ENCODE assay signal across 24 cellular contexts in genomic region chr3:24936574-24936973, GRCh38.
"Had no signal": no experiment of that assay in that cellular context is flagged by ENCODE, and none has a peak within 500 bp of the region (broad histone marks: within the 10 kb centered on the region; RNA-seq: fewer than 3 reads in every experiment).

No MANE protein-coding gene starts in this region.

- H3K9me3 Mint-ChIP-seq: stimulated activated naive B cell treated with anti-CD40 and anti-IgM and Interleukin-4, amounts not matched to agents 10 μg/mL and 1 μg/mL and 100 μg/mL, for 72 hours; stimulated activated naive CD8-positive, alpha-beta T cell treated with anti-CD3 and anti-CD28 coated beads, Interleukin-15, amount 100 ng/mL, for 72 hours had no signal

- H3K4me1 ChIP-seq: esophagus squamous epithelium, psoas muscle, testis, tibial nerve, vagina had no signal

- H3K4me3 Mint-ChIP-seq: dendritic cell treated with granulocyte-macrophage colony-stimulating factor and Interleukin-4, amounts not matched to agents 40 ng/mL and 50 ng/mL, for 4 days; effector memory CD8-positive, alpha-beta T cell; naive B cell; stimulated activated naive B cell treated with anti-CD40 and anti-IgM and Interleukin-4, amounts not matched to agents 10 μg/mL and 1 μg/mL and 100 μg/mL, for 72 hours; stimulated activated naive CD8-positive, alpha-beta T cell treated with anti-CD3 and anti-CD28 coated beads, Interleukin-15, amount 100 ng/mL, for 72 hours had no signal

- H3K27ac Mint-ChIP-seq: dendritic cell treated with granulocyte-macrophage colony-stimulating factor and Interleukin-4, amounts not matched to agents 40 ng/mL and 50 ng/mL, for 4 days; effector memory CD8-positive, alpha-beta T cell; naive B cell; stimulated activated naive B cell treated with anti-CD40 and anti-IgM and Interleukin-4, amounts not matched to agents 10 μg/mL and 1 μg/mL and 100 μg/mL, for 72 hours; stimulated activated naive CD8-positive, alpha-beta T cell treated with anti-CD3 and anti-CD28 coated beads, Interleukin-15, amount 100 ng/mL, for 72 hours had no signal

- H3K27ac ChIP-seq: esophagus squamous epithelium, neutrophil, psoas muscle, testis, tibial nerve, upper lobe of right lung, vagina had no signal

- DNase-seq: effector memory CD8-positive, alpha-beta T cell; esophagus squamous epithelium; foreskin fibroblast; head of caudate nucleus; kidney; left cardiac atrium; left ventricle myocardium superior; mesenchymal stem cell; naive B cell; psoas muscle; retina; stimulated activated CD4-positive, alpha-beta T cell treated with anti-CD3 and anti-CD28 coated beads, Interleukin-2, amount 100 ng/mL, for 24 hours; stimulated activated CD4-positive, alpha-beta T cell treated with anti-CD3 and anti-CD28 coated beads, Interleukin-4, amount 100 ng/mL, for 4 hours; stimulated activated naive B cell treated with anti-CD40 and anti-IgM and Interleukin-4, amounts not matched to agents 10 μg/mL and 1 μg/mL and 100 μg/mL, for 72 hours; stimulated activated naive CD8-positive, alpha-beta T cell treated with anti-CD3 and anti-CD28 coated beads, Interleukin-15, amount 100 ng/mL, for 72 hours; testis; upper lobe of right lung had no signal

- ATAC-seq: effector memory CD8-positive, alpha-beta T cell; left cardiac atrium; left ventricle myocardium superior; psoas muscle; sciatic nerve; stimulated activated naive B cell treated with anti-CD40 and anti-IgM and Interleukin-4, amounts not matched to agents 10 μg/mL and 1 μg/mL and 100 μg/mL, for 72 hours; stimulated activated naive CD8-positive, alpha-beta T cell treated with anti-CD3 and anti-CD28 coated beads, Interleukin-15, amount 100 ng/mL, for 72 hours; upper lobe of right lung had no signal

- H3K36me3 Mint-ChIP-seq: naive B cell; stimulated activated naive B cell treated with anti-CD40 and anti-IgM and Interleukin-4, amounts not matched to agents 10 μg/mL and 1 μg/mL and 100 μg/mL, for 72 hours had no signal

- H3K27me3 ChIP-seq: hepatocyte, neutrophil, testis, tibial nerve, upper lobe of right lung, vagina had no signal

- H3K4me3 ChIP-seq: esophagus squamous epithelium, hepatocyte, lung, psoas muscle, testis, tibial nerve, upper lobe of right lung, vagina had no signal

- H3K4me1 Mint-ChIP-seq: naive B cell; stimulated activated naive B cell treated with anti-CD40 and anti-IgM and Interleukin-4, amounts not matched to agents 10 μg/mL and 1 μg/mL and 100 μg/mL, for 72 hours; stimulated activated naive CD8-positive, alpha-beta T cell treated with anti-CD3 and anti-CD28 coated beads, Interleukin-15, amount 100 ng/mL, for 72 hours had no signal

- H3K27me3 Mint-ChIP-seq: dendritic cell treated with granulocyte-macrophage colony-stimulating factor and Interleukin-4, amounts not matched to agents 40 ng/mL and 50 ng/mL, for 4 days; effector memory CD8-positive, alpha-beta T cell; naive B cell; stimulated activated naive B cell treated with anti-CD40 and anti-IgM and Interleukin-4, amounts not matched to agents 10 μg/mL and 1 μg/mL and 100 μg/mL, for 72 hours; stimulated activated naive CD8-positive, alpha-beta T cell treated with anti-CD3 and anti-CD28 coated beads, Interleukin-15, amount 100 ng/mL, for 72 hours had no signal
